Comparison of ENCODE assay signal across 27 cellular contexts in the genomic region with DNA sequence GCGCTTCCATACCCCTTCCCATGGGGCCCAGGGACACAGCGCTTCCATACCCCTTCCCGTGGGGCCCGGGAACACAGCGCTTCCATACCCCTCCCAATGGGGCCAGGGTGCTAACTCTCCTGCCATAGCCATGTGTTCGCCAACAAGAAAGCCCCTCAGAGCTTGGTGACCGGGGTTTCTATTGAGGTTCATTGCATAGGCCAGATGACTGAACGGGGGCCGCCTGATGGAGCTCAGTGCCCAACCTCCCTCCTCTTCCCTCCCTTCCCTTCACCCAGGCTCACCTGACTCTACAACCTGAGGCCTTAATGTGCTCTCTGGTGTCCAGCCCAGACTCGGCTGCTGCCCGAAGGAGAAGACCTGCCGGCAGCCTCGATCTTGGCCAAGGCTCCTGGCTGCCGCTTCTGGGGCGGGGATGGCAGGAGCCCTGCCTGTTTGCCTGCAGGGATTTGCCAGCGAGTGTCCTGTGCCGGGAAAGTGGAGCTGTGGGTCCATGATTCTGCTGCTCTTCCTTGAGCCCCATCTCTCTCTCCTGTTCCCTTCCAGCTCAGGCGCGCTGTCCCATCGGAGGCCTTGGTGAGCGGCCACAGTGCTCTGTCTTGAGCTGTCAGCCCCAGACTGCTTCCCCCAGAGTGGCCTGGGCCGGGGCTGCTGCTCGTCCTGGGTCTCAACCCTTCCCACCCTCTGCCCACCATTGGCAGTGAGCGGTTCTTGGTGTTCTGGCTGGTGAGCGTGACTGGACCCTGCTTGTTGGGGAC.
A peak's percentile ranks its signal among the peaks of the same experiment; 100 is the strongest.
DNase-seq lines count a peak whose midpoint lies in the region; ATAC-seq, FAIRE-seq and TF ChIP-seq lines count a peak whose summit lies in the region.
"Had no signal": no experiment of that assay in that cellular context is flagged by ENCODE, and none has a peak within 500 bp of the region (broad histone marks: within the 10 kb centered on the region; RNA-seq: fewer than 3 reads in every experiment).

No MANE protein-coding gene starts in this region.

- H3K27ac ChIP-seq in astrocyte (ENCODE audit: low read depth, low read length) (no peak overlapping the region), layer of hippocampus (ENCODE audit: low read depth, low read length) (peak overlapping the region; percentile 41), upper lobe of left lung (no peak overlapping the region)
- H3K27ac ChIP-seq: ascending aorta, heart right ventricle, RWPE1 had no signal

- peaks cover 3% of the 10 kb centered on the region for H3K36me3 Mint-ChIP-seq in astrocyte (ENCODE audit: low read depth, unreplicated experiment)
- H3K36me3 Mint-ChIP-seq: activated naive CD4-positive, alpha-beta T cell treated with anti-CD3 and anti-CD28 coated beads, Interleukin-2, amount 50 U/mL, for 72 hours had no signal

- H4K20me1 ChIP-seq in astrocyte (ENCODE audit: insufficient read depth, low read length) = peaks cover 38% of the 10 kb centered on the region

- intact Hi-C loops in sciatic nerve (cut with DNase I) = no loop called here

- TF ChIP-seq CTCF in astrocyte (IDR thresholded peaks at IDR 0.05; ENCODE audit: insufficient read depth, low read depth, low read length) = no peak
- no peak for TF ChIP-seq CTCF in upper lobe of left lung (IDR thresholded peaks at IDR 0.05)

- H3K27me3 ChIP-seq in astrocyte (ENCODE audit: insufficient read depth, low read length) (no peaks in the 10 kb centered on the region), layer of hippocampus (ENCODE audit: control insufficient read depth, insufficient read depth, low read length) (no peaks in the 10 kb centered on the region), upper lobe of left lung (no peaks in the 10 kb centered on the region)
- H3K27me3 ChIP-seq: ascending aorta, heart right ventricle had no signal

- H3K4me1 Mint-ChIP-seq in astrocyte (ENCODE audit: low read depth, unreplicated experiment) = no peaks in the 10 kb centered on the region
- H3K4me1 Mint-ChIP-seq: stimulated activated memory B cell treated with anti-CD40 and anti-IgM and Interleukin-4, amounts not matched to agents 10 μg/mL and 1 μg/mL and 100 μg/mL, for 72 hours had no signal

- no peak overlapping the region for H3K9ac ChIP-seq in astrocyte (ENCODE audit: low read length)

- H2AFZ ChIP-seq in astrocyte (ENCODE audit: low read depth, low read length) = no peak overlapping the region

- no peak for FAIRE-seq in astrocyte (lab: Jason Lieb, UNC)
- FAIRE-seq: GM12891 had no signal

- no peak overlapping the region for H3K4me3 ChIP-seq in astrocyte (ENCODE audit: insufficient read depth, low read depth, low read length)
- no peak overlapping the region for H3K4me3 ChIP-seq in upper lobe of left lung
- H3K4me3 ChIP-seq: ascending aorta, heart right ventricle had no signal

- H3K27me3 Mint-ChIP-seq in astrocyte (ENCODE audit: low read depth, unreplicated experiment) = no peaks in the 10 kb centered on the region
- H3K27me3 Mint-ChIP-seq: central memory CD8-positive, alpha-beta T cell; stimulated activated memory B cell treated with anti-CD40 and anti-IgM and Interleukin-4, amounts not matched to agents 10 μg/mL and 1 μg/mL and 100 μg/mL, for 72 hours had no signal

- DNase-seq in G401 (ENCODE audit: low spot score) (peak; percentile 28), astrocyte (ENCODE audit: low read depth) (no peak), sciatic nerve (ENCODE audit: low spot score) (peak; percentile 51), upper lobe of left lung (no peak), DMS114 treated with DMSO at 0.1 percent for 48 hours (lab: John Stamatoyannopoulos, UW; ENCODE audit: unreplicated experiment) (no peak)
- DNase-seq: activated CD4-positive, alpha-beta T cell treated with anti-CD3 and anti-CD28 coated beads for 4 hours; activated CD8-positive, alpha-beta memory T cell treated with anti-CD3 and anti-CD28 coated beads for 24 hours; activated T-cell treated with anti-CD3 and anti-CD28 coated beads, Interleukin-2, amount 50 U/mL, for 4 hours; DND-41; heart right ventricle; NCI-H1092 treated with DMSO at 0.1 percent for 48 hours; NCI-H226; nephron progenitor cell; stimulated activated CD4-positive, alpha-beta T cell treated with anti-CD3 and anti-CD28 coated beads, Interleukin-2, amount 100 ng/mL, for 48 hours; T-helper 2 cell had no signal

- TF ChIP-seq EP300 in upper lobe of left lung (IDR thresholded peaks at IDR 0.05) = no peak

- no peak overlapping the region for H3K4me3 Mint-ChIP-seq in astrocyte (ENCODE audit: unreplicated experiment)
- H3K4me3 Mint-ChIP-seq: activated T-cell treated with anti-CD3 and anti-CD28 coated beads, Interleukin-2, amount 50 U/mL, for 4 hours; central memory CD8-positive, alpha-beta T cell; nephron progenitor cell; stimulated activated memory B cell treated with anti-CD40 and anti-IgM and Interleukin-4, amounts not matched to agents 10 μg/mL and 1 μg/mL and 100 μg/mL, for 72 hours had no signal

- peak overlapping the region; percentile 26 for H3K27ac Mint-ChIP-seq in astrocyte (ENCODE audit: unreplicated experiment)
- H3K27ac Mint-ChIP-seq: stimulated activated memory B cell treated with anti-CD40 and anti-IgM and Interleukin-4, amounts not matched to agents 10 μg/mL and 1 μg/mL and 100 μg/mL, for 72 hours had no signal

- no peaks in the 10 kb centered on the region for H3K4me1 ChIP-seq in astrocyte (ENCODE audit: insufficient read depth, low read length)
- peaks cover 0 to 21% (median 9%) of the 10 kb centered on the region in 4 donors for H3K4me1 ChIP-seq in upper lobe of left lung
- H3K4me1 ChIP-seq: ascending aorta, heart right ventricle had no signal

- no peaks in the 10 kb centered on the region for H3K79me2 ChIP-seq in astrocyte (ENCODE audit: insufficient read depth, low read length)

- H3K36me3 ChIP-seq in astrocyte (ENCODE audit: insufficient read depth, low read length) = no peaks in the 10 kb centered on the region
- no peaks in the 10 kb centered on the region for H3K36me3 ChIP-seq in upper lobe of left lung
- H3K36me3 ChIP-seq: ascending aorta had no signal

- 86 to 90% methylated on average over 23 to 25 of the region's 25 CpGs for WGBS in upper lobe of left lung, 2 donors

- no peak for TF ChIP-seq POLR2A in upper lobe of left lung (IDR thresholded peaks at IDR 0.05)

- no peak for ATAC-seq in sciatic nerve
- no peak for ATAC-seq in upper lobe of left lung (ENCODE audit: low FRiP score in 2 of 2)
- no peak for ATAC-seq in HG03039 (IDR thresholded peaks at IDR 0.05; ENCODE audit: unreplicated experiment)
- no peak for ATAC-seq in GM21825 (IDR thresholded peaks at IDR 0.05; ENCODE audit: unreplicated experiment)
- ATAC-seq: activated naive CD4-positive, alpha-beta T cell treated with anti-CD3 and anti-CD28 coated beads, Interleukin-2, amount 50 U/mL, for 72 hours; activated T-cell treated with anti-CD3 and anti-CD28 coated beads, Interleukin-2, amount 50 U/mL, for 4 hours; HCT116; left lobe of liver; SK-N-SH treated with all-trans-retinoic acid at 6 μM for 48 hours; stimulated activated memory B cell treated with anti-CD40 and anti-IgM and Interleukin-4, amounts not matched to agents 10 μg/mL and 1 μg/mL and 100 μg/mL, for 72 hours had no signal

- in situ Hi-C loops in G401 (cut with HindIII; ENCODE audit: low sequenced_read_pairs) = no loop called here

- no peak overlapping the region for H3K4me2 ChIP-seq in astrocyte (ENCODE audit: low read length)

- H3K9me3 ChIP-seq in astrocyte (ENCODE audit: insufficient read depth, low read depth, low read length) = no peaks in the 10 kb centered on the region
- no peaks in the 10 kb centered on the region for H3K9me3 ChIP-seq in upper lobe of left lung
- H3K9me3 ChIP-seq: ascending aorta, heart right ventricle had no signal

- H3K9me3 Mint-ChIP-seq in astrocyte (ENCODE audit: unreplicated experiment) = no peaks in the 10 kb centered on the region
- H3K9me3 Mint-ChIP-seq: activated naive CD4-positive, alpha-beta T cell treated with anti-CD3 and anti-CD28 coated beads, Interleukin-2, amount 50 U/mL, for 72 hours; activated T-cell treated with anti-CD3 and anti-CD28 coated beads, Interleukin-2, amount 50 U/mL, for 4 hours; central memory CD8-positive, alpha-beta T cell; nephron progenitor cell; stimulated activated memory B cell treated with anti-CD40 and anti-IgM and Interleukin-4, amounts not matched to agents 10 μg/mL and 1 μg/mL and 100 μg/mL, for 72 hours had no signal

Comparison
In these comparisons a context has a peak if more than half of its experiments do, and no peak if none do; other contexts are left out.
1. DNase-seq: peak in G401 (single experiment) and sciatic nerve (single experiment); none in astrocyte (single experiment), upper lobe of left lung (0 of 2) and DMS114 treated with DMSO at 0.1 percent for 48 hours (single experiment).